Comparison of ENCODE assay signal across 1 cellular context in genomic region chr2:120026890-120027289, GRCh38.
TF ChIP-seq lines count a peak whose summit lies in the region.

No MANE protein-coding gene starts in this region.

TF ChIP-seq in K562, 482 proteins besides CTCF, POLR2A, EP300 and RAD21:
- TF ChIP-seq TEAD1 (CRISPR knock-in tag; IDR thresholded peaks at IDR 0.05): peak in 1 of 2 experiments; percentile 94; a peak in 2 of 4 replicates
- no peak for TF ChIP-seq SMARCE1 (IDR thresholded peaks at IDR 0.05)
- peak; percentile 10 for TF ChIP-seq ZFP36 (IDR thresholded peaks at IDR 0.05; ENCODE audit: low read depth, low read length, partially characterized antibody)
- peak; percentile 49; the same call in 1 of the 2 replicates for TF ChIP-seq TEAD4 (IDR thresholded peaks at IDR 0.05; ENCODE audit: low read length)
- TF ChIP-seq TEAD4 (CRISPR knock-in tag; IDR thresholded peaks at IDR 0.05; ENCODE audit: borderline replicate concordance): no peak
- TF ChIP-seq RBM25 (IDR thresholded peaks at IDR 0.05; ENCODE audit: low read depth, low read length, severe bottlenecking): peak; percentile 70
